Comparison of ENCODE assay signal across 12 cellular contexts in genomic region chr16:11734025-11734652, GRCh38. TPM values are rescaled to one million over a fixed set of nuclear protein-coding genes. Genes with fewer than 3 reads are reported as not detected.
A peak's percentile ranks its signal among the peaks of the same experiment; 100 is the strongest.
DNase-seq lines count a peak whose midpoint lies in the region; ATAC-seq and TF ChIP-seq lines count a peak whose summit lies in the region.
"Had no signal": no experiment of that assay in that cellular context is flagged by ENCODE, and none has a peak within 500 bp of the region (broad histone marks: within the 10 kb centered on the region; RNA-seq: fewer than 3 reads in every experiment).

No MANE protein-coding gene starts in this region.

- no peaks in the 10 kb centered on the region for H3K27me3 Mint-ChIP-seq in activated CD8-positive, alpha-beta T cell treated with anti-CD3 and anti-CD28 coated beads for 36 hours
- H3K27me3 Mint-ChIP-seq in activated CD8-positive, alpha-beta T cell treated with anti-CD3 and anti-CD28 coated beads, Interleukin-2, amount 10 ng/mL, durations not matched to agents 7 days and 5 days (ENCODE audit: low read depth) = no peaks in the 10 kb centered on the region

- H3K9me3 Mint-ChIP-seq in activated CD8-positive, alpha-beta T cell treated with anti-CD3 and anti-CD28 coated beads for 36 hours = no peaks in the 10 kb centered on the region
- H3K9me3 Mint-ChIP-seq in activated CD8-positive, alpha-beta T cell treated with anti-CD3 and anti-CD28 coated beads, Interleukin-2, amount 10 ng/mL, durations not matched to agents 7 days and 5 days (ENCODE audit: insufficient read depth) = no peaks in the 10 kb centered on the region
- H3K9me3 Mint-ChIP-seq: WTC11 had no signal

- TF ChIP-seq POLR2A in erythroblast (IDR thresholded peaks at IDR 0.05; ENCODE audit: low read length) = no peak
- TF ChIP-seq POLR2A in thyroid gland (IDR thresholded peaks at IDR 0.05) = no peak

- peaks cover 49% of the 10 kb centered on the region for H3K36me3 Mint-ChIP-seq in activated CD8-positive, alpha-beta T cell treated with anti-CD3 and anti-CD28 coated beads for 36 hours (ENCODE audit: low read depth)
- peaks cover 59% of the 10 kb centered on the region for H3K36me3 Mint-ChIP-seq in activated CD8-positive, alpha-beta T cell treated with anti-CD3 and anti-CD28 coated beads, Interleukin-2, amount 10 ng/mL, durations not matched to agents 7 days and 5 days (ENCODE audit: low read depth)

- H2BK5ac ChIP-seq in mesendoderm (ENCODE audit: low read length) = no peak overlapping the region

- H3K4me3 ChIP-seq in thyroid gland (replicated peaks in 1 of 3) = no peak overlapping the region
- H3K4me3 ChIP-seq in mesendoderm (ENCODE audit: low read length) = no peak overlapping the region

- H3K27me3 ChIP-seq in thyroid gland (no peaks in the 10 kb centered on the region), mesendoderm (ENCODE audit: insufficient read depth, low read length, poor library complexity) (no peaks in the 10 kb centered on the region)

- no peak overlapping the region for H3K23ac ChIP-seq in mesendoderm (ENCODE audit: low read length)

- no peak overlapping the region for H3K56ac ChIP-seq in mesendoderm (ENCODE audit: low read length)

- peaks cover 24 to 29% of the 10 kb centered on the region in 2 donors for H3K36me3 ChIP-seq in thyroid gland
- H3K36me3 ChIP-seq in mesendoderm (ENCODE audit: control insufficient read depth, insufficient read depth, low read length) = peaks cover 7% of the 10 kb centered on the region

- H2BK15ac ChIP-seq in mesendoderm (replicated peaks; ENCODE audit: low read depth) = no peak overlapping the region

- POLR2A ChIA-PET in activated CD8-positive, alpha-beta T cell treated with anti-CD3 and anti-CD28 coated beads for 36 hours (lab: Charles Lee) = interaction anchor here (0.7 to 1.2 kb wide), 2 partner anchors 8 to 67 kb away, joined by 3 read pairs; partner anchors contain the start of gene TXNDC11
- POLR2A ChIA-PET in activated CD8-positive, alpha-beta T cell treated with anti-CD3 and anti-CD28 coated beads, Interleukin-2, amount 10 ng/mL, durations not matched to agents 7 days and 5 days (lab: Charles Lee) = interaction anchor here (0.6 to 2.4 kb wide), 2 partner anchors 9 to 14 kb away, joined by 3 to 10 read pairs; partner anchors contain the start of gene TXNDC11

- no peak for TF ChIP-seq CTCF in activated CD8-positive, alpha-beta T cell treated with anti-CD3 and anti-CD28 coated beads for 36 hours (IDR thresholded peaks at IDR 0.05)
- TF ChIP-seq CTCF in thyroid gland (IDR thresholded peaks at IDR 0.05) = no peak

- no peak overlapping the region for H4K5ac ChIP-seq in mesendoderm (ENCODE audit: low read length)

- H2BK120ac ChIP-seq in mesendoderm (ENCODE audit: low read depth, low read length) = no peak overlapping the region

- intact Hi-C loops in activated CD8-positive, alpha-beta T cell treated with anti-CD3 and anti-CD28 coated beads for 36 hours (cut with micrococcal nuclease) = no loop called here
- intact Hi-C loops in thyroid gland (cut with DNase I) = no loop called here

- no peak overlapping the region for H4K8ac ChIP-seq in mesendoderm (ENCODE audit: low read depth, low read length)

- peaks cover 37% of the 10 kb centered on the region for H3K4me1 Mint-ChIP-seq in activated CD8-positive, alpha-beta T cell treated with anti-CD3 and anti-CD28 coated beads for 36 hours (ENCODE audit: low read depth)
- peaks cover 33% of the 10 kb centered on the region for H3K4me1 Mint-ChIP-seq in activated CD8-positive, alpha-beta T cell treated with anti-CD3 and anti-CD28 coated beads, Interleukin-2, amount 10 ng/mL, durations not matched to agents 7 days and 5 days (ENCODE audit: low read depth)
- H3K4me1 Mint-ChIP-seq: WTC11 had no signal

- CTCF ChIA-PET in activated CD8-positive, alpha-beta T cell treated with anti-CD3 and anti-CD28 coated beads for 36 hours (lab: Charles Lee) = interaction anchor here (3.1 kb wide), 1 partner anchor 20 kb away, joined by 18 read pairs; no protein-coding TSS in a partner anchor
- CTCF ChIA-PET in activated CD8-positive, alpha-beta T cell treated with anti-CD3 and anti-CD28 coated beads, Interleukin-2, amount 10 ng/mL, durations not matched to agents 7 days and 5 days (lab: Charles Lee) = interaction anchor here (1.0 to 2.6 kb wide), 2 partner anchors 63 to 64 kb away, joined by 4 to 8 read pairs; partner anchors contain the start of gene ZC3H7A

- H3K27ac ChIP-seq in thyroid gland (peak overlapping the region; percentile 36 to 80 (median 68)), mesendoderm (ENCODE audit: low read depth, low read length) (no peak overlapping the region)

- H3K4ac ChIP-seq in mesendoderm (ENCODE audit: low read depth, low read length) = no peak overlapping the region

- peaks cover 11% of the 10 kb centered on the region for H3K79me1 ChIP-seq in mesendoderm (ENCODE audit: low read length)

- DNase-seq in activated CD8-positive, alpha-beta T cell treated with anti-CD3 and anti-CD28 coated beads for 36 hours = no peak
- no peak for DNase-seq in activated CD8-positive, alpha-beta T cell treated with anti-CD3 and anti-CD28 coated beads, Interleukin-2, amount 10 ng/mL, durations not matched to agents 7 days and 5 days
- DNase-seq in erythroblast (lab: John Stamatoyannopoulos, UW) = peak; percentile 72 to 80
- DNase-seq in thyroid gland = peak; percentile 44 to 56
- no peak for DNase-seq in mesendoderm
- DNase-seq in NCI-H345 treated with DMSO at 0.1 percent for 48 hours (lab: John Stamatoyannopoulos, UW; ENCODE audit: unreplicated experiment) = no peak
- no peak for DNase-seq in NCI-H2196 treated with DMSO at 0.1 percent for 48 hours (lab: John Stamatoyannopoulos, UW; ENCODE audit: unreplicated experiment)
- DNase-seq: Karpas-422; left colon; stimulated activated naive CD8-positive, alpha-beta T cell treated with anti-CD3 and anti-CD28 coated beads, Interleukin-15, Interleukin-2, amounts not matched to agents 100 U/mL and 50 U/mL, for 24 hours had no signal

- no peaks in the 10 kb centered on the region for H3K9me3 ChIP-seq in thyroid gland

- H3K27ac Mint-ChIP-seq in activated CD8-positive, alpha-beta T cell treated with anti-CD3 and anti-CD28 coated beads for 36 hours = peak overlapping the region; percentile 76
- H3K27ac Mint-ChIP-seq in activated CD8-positive, alpha-beta T cell treated with anti-CD3 and anti-CD28 coated beads, Interleukin-2, amount 10 ng/mL, durations not matched to agents 7 days and 5 days = no peak overlapping the region
- H3K27ac Mint-ChIP-seq: WTC11 had no signal

- WGBS in thyroid gland, 2 donors = 36 to 46% methylated on average over 3 of the region's 3 CpGs
- no CpG with 5 or more reads among the region's 3 CpGs for WGBS in mesendoderm (ENCODE audit: extremely low coverage, insufficient coverage, low lambda C conversion rate)

- peaks cover 8% of the 10 kb centered on the region for H3K79me2 ChIP-seq in mesendoderm (ENCODE audit: control insufficient read depth, insufficient read depth, low read length)

- no peak overlapping the region for H2AK5ac ChIP-seq in mesendoderm (ENCODE audit: low read length)

- H3K4me1 ChIP-seq in thyroid gland = peaks cover 37 to 57% of the 10 kb centered on the region in 2 donors
- H3K4me1 ChIP-seq in mesendoderm (ENCODE audit: control insufficient read depth, low read depth, low read length) = no peaks in the 10 kb centered on the region

- ATAC-seq in activated CD8-positive, alpha-beta T cell treated with anti-CD3 and anti-CD28 coated beads for 36 hours = peak; percentile 34
- ATAC-seq in activated CD8-positive, alpha-beta T cell treated with anti-CD3 and anti-CD28 coated beads, Interleukin-2, amount 10 ng/mL, durations not matched to agents 7 days and 5 days = no peak
- peak; percentile 49 for ATAC-seq in HG03378 (IDR thresholded peaks at IDR 0.05; ENCODE audit: unreplicated experiment)
- ATAC-seq: left colon; stimulated activated naive CD8-positive, alpha-beta T cell treated with anti-CD3 and anti-CD28 coated beads, Interleukin-15, Interleukin-2, amounts not matched to agents 100 U/mL and 50 U/mL, for 24 hours; WTC11 had no signal

- no peak overlapping the region for H3K9ac ChIP-seq in mesendoderm (ENCODE audit: low read length)

- no peak overlapping the region for H3K4me3 Mint-ChIP-seq in activated CD8-positive, alpha-beta T cell treated with anti-CD3 and anti-CD28 coated beads for 36 hours
- no peak overlapping the region for H3K4me3 Mint-ChIP-seq in activated CD8-positive, alpha-beta T cell treated with anti-CD3 and anti-CD28 coated beads, Interleukin-2, amount 10 ng/mL, durations not matched to agents 7 days and 5 days
- H3K4me3 Mint-ChIP-seq: WTC11 had no signal

- no peak overlapping the region for H3K18ac ChIP-seq in mesendoderm (ENCODE audit: low read length)

- H3K4me2 ChIP-seq in mesendoderm (ENCODE audit: low read length) = no peak overlapping the region

RNA-seq across cellular contexts. Expression of gene TXNDC11, which starts 8.5 kb away (rescaled TPM):
- 10 to 100 TPM; 21.7 to 24.4 TPM for total RNA-seq in activated CD8-positive, alpha-beta T cell treated with anti-CD3 and anti-CD28 coated beads for 36 hours
- total RNA-seq in activated CD8-positive, alpha-beta T cell treated with anti-CD3 and anti-CD28 coated beads, Interleukin-2, amount 10 ng/mL, durations not matched to agents 7 days and 5 days = 10 to 100 TPM; 30.1 to 34.4 TPM
- total RNA-seq in thyroid gland = 100 to 1,000 TPM in 3 of 4 donors, 10 to 100 TPM in 1; 77.3 to 135 (median 115) TPM
- 12.0 TPM for polyA plus RNA-seq in mesendoderm (2013, experiment 1 of 2)
- 13.0 TPM for polyA plus RNA-seq in mesendoderm (2013, experiment 2 of 2)

Comparison
In these comparisons a context has a peak if more than half of its experiments do, and no peak if none do; other contexts are left out.
1. DNase-seq: peak in erythroblast (2 of 2) and thyroid gland (2 of 2); none in activated CD8-positive, alpha-beta T cell treated with anti-CD3 and anti-CD28 coated beads for 36 hours (single experiment), activated CD8-positive, alpha-beta T cell treated with anti-CD3 and anti-CD28 coated beads, Interleukin-2, amount 10 ng/mL, durations not matched to agents 7 days and 5 days (single experiment), mesendoderm (single experiment), NCI-H345 treated with DMSO at 0.1 percent for 48 hours (single experiment) and NCI-H2196 treated with DMSO at 0.1 percent for 48 hours (single experiment).